ENCODE assay signal across 8 cellular contexts in the genomic region with DNA sequence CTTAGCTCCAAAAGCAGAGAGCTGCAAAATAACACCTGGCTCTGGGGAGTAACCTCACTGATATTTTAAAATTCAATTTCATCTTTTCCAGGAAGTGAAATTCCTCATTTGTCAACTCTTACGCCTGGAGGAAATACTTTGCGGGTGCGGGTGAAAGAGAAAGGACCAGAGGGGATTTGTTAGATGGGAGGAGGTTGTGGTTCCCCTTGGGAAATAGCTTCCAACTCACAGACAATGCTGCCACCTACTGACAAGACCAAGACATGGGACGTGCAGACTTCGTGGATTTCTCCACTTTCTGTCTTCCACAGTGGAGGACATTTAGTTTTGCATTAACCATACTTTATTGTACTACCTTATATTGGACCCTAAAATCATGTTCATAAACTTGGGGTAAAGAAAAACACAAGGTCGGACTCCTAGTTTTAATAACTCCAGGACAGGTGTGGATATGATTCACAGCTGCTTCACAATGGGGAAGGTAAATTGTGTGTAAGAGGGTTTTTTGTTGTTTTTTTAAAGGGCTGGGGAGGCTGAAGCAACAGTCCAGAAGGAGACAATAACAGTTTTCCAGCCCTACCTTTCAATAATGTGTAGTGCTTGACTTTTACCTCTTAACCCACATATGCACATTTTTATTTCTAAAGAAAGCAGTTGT. TPM values are rescaled to one million over a fixed set of nuclear protein-coding genes. Genes with fewer than 3 reads are reported as not detected.
DNase-seq lines count a peak whose midpoint lies in the region; ATAC-seq and TF ChIP-seq lines count a peak whose summit lies in the region.

No MANE protein-coding gene starts in this region.

- H3K4me3 Mint-ChIP-seq in activated T-helper 1 cell treated with anti-CD3 and anti-CD28 coated beads, Interleukin-12 subunit alpha, Interleukin-12 subunit beta, Interleukin-2, Interleukin-4 antibody, amounts not matched to agents 30 ng/mL and 10 ng/mL and 1 ng/mL, durations not matched to agents 14 hours and 24 hours and 36 hours: no peak overlapping the region

- intact Hi-C loops in activated T-helper 1 cell treated with anti-CD3 and anti-CD28 coated beads, Interleukin-12 subunit alpha, Interleukin-12 subunit beta, Interleukin-2, Interleukin-4 antibody, amounts not matched to agents 30 ng/mL and 10 ng/mL and 1 ng/mL, durations not matched to agents 14 hours and 24 hours and 36 hours (cut with micrococcal nuclease): loop anchor here (1.0 to 2.0 kb wide), 6 partner anchors 10 to 767 kb away; no protein-coding TSS in a partner anchor
- intact Hi-C loops in upper lobe of right lung (cut with DNase I): loop anchor here (5.0 kb wide), 1 partner anchor 466 kb away; no protein-coding TSS in a partner anchor

- ATAC-seq in GM19452 (IDR thresholded peaks at IDR 0.05; ENCODE audit: unreplicated experiment) (peak; percentile 67), upper lobe of right lung (peak; percentile 95)

- H3K9me3 Mint-ChIP-seq in activated T-helper 1 cell treated with anti-CD3 and anti-CD28 coated beads, Interleukin-12 subunit alpha, Interleukin-12 subunit beta, Interleukin-2, Interleukin-4 antibody, amounts not matched to agents 30 ng/mL and 10 ng/mL and 1 ng/mL, durations not matched to agents 14 hours and 24 hours and 36 hours: no peaks in the 10 kb centered on the region

- no peaks in the 10 kb centered on the region for H3K9me3 ChIP-seq in upper lobe of right lung

- H3K27me3 Mint-ChIP-seq in activated T-helper 1 cell treated with anti-CD3 and anti-CD28 coated beads, Interleukin-12 subunit alpha, Interleukin-12 subunit beta, Interleukin-2, Interleukin-4 antibody, amounts not matched to agents 30 ng/mL and 10 ng/mL and 1 ng/mL, durations not matched to agents 14 hours and 24 hours and 36 hours (ENCODE audit: insufficient read depth): peaks cover 5% of the 10 kb centered on the region

- peaks cover 12% of the 10 kb centered on the region for H3K36me3 Mint-ChIP-seq in activated T-helper 1 cell treated with anti-CD3 and anti-CD28 coated beads, Interleukin-12 subunit alpha, Interleukin-12 subunit beta, Interleukin-2, Interleukin-4 antibody, amounts not matched to agents 30 ng/mL and 10 ng/mL and 1 ng/mL, durations not matched to agents 14 hours and 24 hours and 36 hours (ENCODE audit: low read depth)

- no peaks in the 10 kb centered on the region for H3K36me3 ChIP-seq in upper lobe of right lung

- DNase-seq in AG20443 (ENCODE audit: low spot score) (peak; percentile 80), LoVo (ENCODE audit: low spot score) (peak; percentile 84), RPMI7951 (ENCODE audit: low read depth) (peak; percentile 84), fibroblast of the aortic adventitia (ENCODE audit: low read depth) (peak; percentile 96), non-pigmented ciliary epithelial cell (ENCODE audit: low read depth) (peak; percentile 79), upper lobe of right lung (no peak)
- DNase-seq in activated T-helper 1 cell treated with anti-CD3 and anti-CD28 coated beads, Interleukin-12 subunit alpha, Interleukin-12 subunit beta, Interleukin-2, Interleukin-4 antibody, amounts not matched to agents 30 ng/mL and 10 ng/mL and 1 ng/mL, durations not matched to agents 14 hours and 24 hours and 36 hours (ENCODE audit: low spot score): peak; percentile 58

- no peaks in the 10 kb centered on the region for H3K4me1 ChIP-seq in upper lobe of right lung

- H3K27me3 ChIP-seq in upper lobe of right lung: no peaks in the 10 kb centered on the region

- H3K27ac ChIP-seq in upper lobe of right lung: no peak overlapping the region

- H3K4me1 Mint-ChIP-seq in activated T-helper 1 cell treated with anti-CD3 and anti-CD28 coated beads, Interleukin-12 subunit alpha, Interleukin-12 subunit beta, Interleukin-2, Interleukin-4 antibody, amounts not matched to agents 30 ng/mL and 10 ng/mL and 1 ng/mL, durations not matched to agents 14 hours and 24 hours and 36 hours (ENCODE audit: low read depth): peaks cover 23% of the 10 kb centered on the region

- TF ChIP-seq CTCF in fibroblast of the aortic adventitia (IDR thresholded peaks at IDR 0.05; ENCODE audit: insufficient read depth, low read length): peak; percentile 83
- peak; percentile 90 for TF ChIP-seq CTCF in upper lobe of right lung (IDR thresholded peaks at IDR 0.05)

- H3K27ac Mint-ChIP-seq in activated T-helper 1 cell treated with anti-CD3 and anti-CD28 coated beads, Interleukin-12 subunit alpha, Interleukin-12 subunit beta, Interleukin-2, Interleukin-4 antibody, amounts not matched to agents 30 ng/mL and 10 ng/mL and 1 ng/mL, durations not matched to agents 14 hours and 24 hours and 36 hours: no peak overlapping the region

- H3K4me3 ChIP-seq in fibroblast of the aortic adventitia (ENCODE audit: low read depth, low read length) (peak overlapping the region; percentile 38), upper lobe of right lung (no peak overlapping the region)

RNA-seq across cellular contexts. Expression of gene FBXL14, which starts 10.8 kb away (rescaled TPM):
- 4.0 and 5.6 TPM in 2 replicates for total RNA-seq in RPMI7951 (2014; rRNA removed; shearing (Covaris generic))
- total RNA-seq in activated T-helper 1 cell treated with anti-CD3 and anti-CD28 coated beads, Interleukin-12 subunit alpha, Interleukin-12 subunit beta, Interleukin-2, Interleukin-4 antibody, amounts not matched to agents 30 ng/mL and 10 ng/mL and 1 ng/mL, durations not matched to agents 14 hours and 24 hours and 36 hours: 19.4 and 20.4 TPM in 2 replicates
- total RNA-seq in fibroblast of the aortic adventitia (ENCODE audit: low replicate concordance): 1.1 and 11.2 TPM in 2 replicates
- 17.3 TPM for total RNA-seq in upper lobe of right lung

RNA-seq across cellular contexts. Expression of gene WNT5B, which starts 45.5 kb away (rescaled TPM):
- 42.9 and 57.9 TPM in 2 replicates for total RNA-seq in RPMI7951 (2014; rRNA removed; shearing (Covaris generic))
- total RNA-seq in activated T-helper 1 cell treated with anti-CD3 and anti-CD28 coated beads, Interleukin-12 subunit alpha, Interleukin-12 subunit beta, Interleukin-2, Interleukin-4 antibody, amounts not matched to agents 30 ng/mL and 10 ng/mL and 1 ng/mL, durations not matched to agents 14 hours and 24 hours and 36 hours: 1.1 and 2.0 TPM in 2 replicates
- 3.1 and 16.6 TPM in 2 replicates for total RNA-seq in fibroblast of the aortic adventitia (ENCODE audit: low replicate concordance)
- total RNA-seq in upper lobe of right lung: 2.3 TPM
